In genomic region chr17:48577330-48577945, GRCh38 we compare ENCODE assay signal across 8 cellular contexts. TPM values are rescaled to one million over a fixed set of nuclear protein-coding genes. Genes with fewer than 3 reads are reported as not detected.
DNase-seq lines count a peak whose midpoint lies in the region; ATAC-seq, FAIRE-seq and TF ChIP-seq lines count a peak whose summit lies in the region.

No MANE protein-coding gene starts in this region.

- DNase-seq in GM18507 (ENCODE audit: extremely low spot score, insufficient read length, low read depth): no peak
- DNase-seq in NCI-H226: peak; percentile 59
- no peak for DNase-seq in endodermal cell
- no peak for DNase-seq in psoas muscle
- no peak for DNase-seq in nucleus accumbens (lab: John Stamatoyannopoulos, UW)
- DNase-seq in C1 segment of cervical spinal cord (lab: John Stamatoyannopoulos, UW): no peak
- no peak for DNase-seq in NCI-H2171 (lab: John Stamatoyannopoulos, UW)
- no peak for DNase-seq in dermis blood vessel endothelial cell

- peak; percentile 26 for FAIRE-seq in GM18507 (lab: Jason Lieb, UNC)

- TF ChIP-seq CTCF in endodermal cell (conservative IDR thresholded peaks at IDR 0.05) (no peak), psoas muscle (IDR thresholded peaks at IDR 0.05) (no peak)

- H3K36me3 Mint-ChIP-seq in endodermal cell (ENCODE audit: low read depth): no peaks in the 10 kb centered on the region

- no peak overlapping the region for H3K9ac ChIP-seq in endodermal cell (ENCODE audit: extremely low read depth, low read length, poor library complexity, severe bottlenecking)

- H3K4me1 Mint-ChIP-seq in endodermal cell: peaks cover 5% of the 10 kb centered on the region

- no peaks in the 10 kb centered on the region for H3K9me3 ChIP-seq in endodermal cell (ENCODE audit: control insufficient read depth, low read length)
- H3K9me3 ChIP-seq in psoas muscle: no peaks in the 10 kb centered on the region

- peak overlapping the region; percentile 36 for H3K27ac ChIP-seq in endodermal cell (ENCODE audit: low read depth, low read length)
- peak overlapping the region; percentile 65 for H3K27ac ChIP-seq in psoas muscle

- intact Hi-C loops in psoas muscle (cut with DNase I): no loop called here

- no peaks in the 10 kb centered on the region for H3K36me3 ChIP-seq in endodermal cell (ENCODE audit: control insufficient read depth, insufficient read depth, low read length)
- no peaks in the 10 kb centered on the region for H3K36me3 ChIP-seq in psoas muscle (ENCODE audit: insufficient read depth in 1 of 2, low read depth in 1 of 2)

- H3K27ac Mint-ChIP-seq in endodermal cell: no peak overlapping the region

- no peak for ATAC-seq in psoas muscle

- H3K4me3 Mint-ChIP-seq in endodermal cell: peak overlapping the region; percentile 38

- H3K27me3 Mint-ChIP-seq in endodermal cell (ENCODE audit: insufficient read depth): peaks cover 57% of the 10 kb centered on the region

- H3K4me3 ChIP-seq in endodermal cell (ENCODE audit: low read length) (no peak overlapping the region), psoas muscle (peak overlapping the region; percentile 73)

- H3K4me1 ChIP-seq in endodermal cell (ENCODE audit: control insufficient read depth, insufficient read depth, low read length) (peaks cover 3% of the 10 kb centered on the region), psoas muscle (no peaks in the 10 kb centered on the region)

- H3K27me3 ChIP-seq in endodermal cell (ENCODE audit: control insufficient read depth, insufficient read depth, low read length, poor library complexity, severe bottlenecking) (peaks cover 99% of the 10 kb centered on the region), psoas muscle (ENCODE audit: insufficient read depth in 3 of 3, low read length in 2 of 3) (peaks cover 1 to 91% (median 29%) of the 10 kb centered on the region in 3 donors)

- H3K9me3 Mint-ChIP-seq in endodermal cell: no peaks in the 10 kb centered on the region

- 0% methylated on average over 6 to 14 of the region's 19 CpGs for WGBS in endodermal cell (ENCODE audit: insufficient coverage in 1 of 2, insufficient read length in 1 of 2), 2 experiments
- WGBS in psoas muscle, 3 donors: 12 to 14% (median 12%) methylated on average over 13 to 19 of the region's 19 CpGs

RNA-seq across cellular contexts. Expression of gene HOXB4, which starts 0.7 kb away (rescaled TPM):
- total RNA-seq in endodermal cell (not detected), psoas muscle (1 to 10 TPM in 2 of 4 donors, under 1 TPM in 2; 0.80 to 4.0 (median 1.3) TPM), dermis blood vessel endothelial cell (2.7 and 3.2 TPM in 2 replicates)
- 3.5 TPM for polyA plus RNA-seq in endodermal cell (2013, experiment 1 of 2)
- polyA plus RNA-seq in endodermal cell (2013, experiment 2 of 2): 3.4 TPM
- under 1 TPM; 0.38 to 0.89 (median 0.55) TPM for polyA plus RNA-seq in psoas muscle

RNA-seq across cellular contexts. Expression of gene HOXB3, which starts 12.6 kb away (rescaled TPM):
- total RNA-seq in endodermal cell (not detected), psoas muscle (1 to 10 TPM; 1.5 to 8.8 (median 1.9) TPM), dermis blood vessel endothelial cell (9.5 and 11.9 TPM in 2 replicates)
- 36.0 TPM for polyA plus RNA-seq in endodermal cell (2013, experiment 1 of 2)
- 33.5 TPM for polyA plus RNA-seq in endodermal cell (2013, experiment 2 of 2)
- polyA plus RNA-seq in psoas muscle: 1 to 10 TPM in 2 of 3 donors, under 1 TPM in 1; 0.96 to 1.5 (median 1.4) TPM

RNA-seq across cellular contexts. Expression of gene HOXB5, which starts 16.1 kb away (rescaled TPM):
- total RNA-seq in endodermal cell (not detected), psoas muscle (under 1 TPM in 3 of 4 donors, not detected in 1; 0.17 to 0.71 (median 0.24) TPM), dermis blood vessel endothelial cell (0.17 and 0.23 TPM in 2 replicates)
- 5.3 TPM for polyA plus RNA-seq in endodermal cell (2013, experiment 1 of 2)
- polyA plus RNA-seq in endodermal cell (2013, experiment 2 of 2): 2.5 TPM
- polyA plus RNA-seq in psoas muscle: under 1 TPM; 0.03 to 0.30 (median 0.17) TPM

RNA-seq across cellular contexts. Expression of gene HOXB6, which starts 27.3 kb away (rescaled TPM):
- total RNA-seq in endodermal cell: not detected
- polyA plus RNA-seq in endodermal cell (2013, experiment 1 of 2): 14.4 TPM
- polyA plus RNA-seq in endodermal cell (2013, experiment 2 of 2): 10.0 TPM
- 1 to 10 TPM in 2 of 4 donors, under 1 TPM in 2; 0.66 to 3.3 (median 1.2) TPM for total RNA-seq in psoas muscle
- polyA plus RNA-seq in psoas muscle: 1 to 10 TPM in 2 of 3 donors, under 1 TPM in 1; 0.80 to 1.6 (median 1.2) TPM
- total RNA-seq in dermis blood vessel endothelial cell: 7.5 and 11.9 TPM in 2 replicates

RNA-seq across cellular contexts. Expression of gene HOXB2, which starts 32.5 kb away (rescaled TPM):
- total RNA-seq in endodermal cell: under 1 TPM in 1 of 2 donors, not detected in 1; 0.22 TPM
- polyA plus RNA-seq in endodermal cell (2013, experiment 1 of 2): 121 TPM
- 124 TPM for polyA plus RNA-seq in endodermal cell (2013, experiment 2 of 2)
- total RNA-seq in psoas muscle: 10 to 100 TPM in 1 of 4 donors, 1 to 10 TPM in 3; 3.1 to 12.9 (median 6.5) TPM
- polyA plus RNA-seq in psoas muscle: 1 to 10 TPM; 4.6 to 5.0 (median 5.0) TPM
- total RNA-seq in dermis blood vessel endothelial cell: 4.8 and 5.2 TPM in 2 replicates
